ENCODE assay signal across 1 cellular context in genomic region chr6:7042056-7042653, GRCh38.
TF ChIP-seq lines count a peak whose summit lies in the region.

No MANE protein-coding gene starts in this region.

TF ChIP-seq in GM12878, 131 proteins besides CTCF, POLR2A, EP300 and RAD21 (continued from another document):
- no peak for TF ChIP-seq USF1 (IDR thresholded peaks at IDR 0.05; ENCODE audit: borderline replicate concordance, extremely low read length, insufficient read depth, low read depth, low read length)
